9 cellular contexts compared by ENCODE assay signal in the genomic region with DNA sequence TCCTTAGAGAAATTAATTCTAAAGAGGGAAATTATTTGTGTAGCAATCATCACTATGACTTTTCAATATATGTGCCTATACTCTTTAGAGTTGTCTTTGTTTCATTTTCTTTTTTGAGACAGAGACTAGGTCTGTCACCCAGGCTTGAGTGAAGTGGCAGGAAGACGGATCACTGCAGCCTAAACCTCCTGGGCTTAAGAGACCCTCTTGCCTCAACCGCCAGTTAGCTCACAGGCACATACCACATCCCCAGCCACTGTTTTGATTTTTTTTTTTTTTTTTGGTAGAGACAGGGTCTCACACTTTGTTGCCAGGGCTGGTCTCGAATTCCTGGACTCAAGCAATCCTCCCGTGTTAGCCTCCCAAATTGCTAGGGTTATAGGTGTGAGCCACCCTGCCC. TPM values are rescaled to one million over a fixed set of nuclear protein-coding genes. Genes with fewer than 3 reads are reported as not detected.
DNase-seq lines count a peak whose midpoint lies in the region; ATAC-seq and TF ChIP-seq lines count a peak whose summit lies in the region.
"Had no signal": no experiment of that assay in that cellular context is flagged by ENCODE, and none has a peak within 500 bp of the region (broad histone marks: within the 10 kb centered on the region; RNA-seq: fewer than 3 reads in every experiment).

No MANE protein-coding gene starts in this region.

- H3K4me3 Mint-ChIP-seq in activated naive CD4-positive, alpha-beta T cell treated with anti-CD3 and anti-CD28 coated beads, Interleukin-2, amount 10 ng/mL, durations not matched to agents 7 days and 5 days: peak overlapping the region; percentile 35
- peak overlapping the region; percentile 75 to 77 for H3K4me3 Mint-ChIP-seq in stimulated activated naive CD8-positive, alpha-beta T cell treated with anti-CD3 and anti-CD28 coated beads, Interleukin-15, amount 100 ng/mL, for 72 hours
- H3K4me3 Mint-ChIP-seq in endothelial cell (ENCODE audit: unreplicated experiment): no peak overlapping the region

- TF ChIP-seq CTCF in omental fat pad (IDR thresholded peaks at IDR 0.05) (no peak), endothelial cell (IDR thresholded peaks at IDR 0.05; ENCODE audit: unreplicated experiment) (no peak)

- H3K27me3 Mint-ChIP-seq in activated naive CD4-positive, alpha-beta T cell treated with anti-CD3 and anti-CD28 coated beads, Interleukin-2, amount 10 ng/mL, durations not matched to agents 7 days and 5 days: no peaks in the 10 kb centered on the region
- no peaks in the 10 kb centered on the region for H3K27me3 Mint-ChIP-seq in stimulated activated naive CD8-positive, alpha-beta T cell treated with anti-CD3 and anti-CD28 coated beads, Interleukin-15, amount 100 ng/mL, for 72 hours
- H3K27me3 Mint-ChIP-seq in endothelial cell (ENCODE audit: unreplicated experiment): no peaks in the 10 kb centered on the region

- CTCF ChIA-PET in activated naive CD4-positive, alpha-beta T cell treated with anti-CD3 and anti-CD28 coated beads, Interleukin-2, amount 10 ng/mL, durations not matched to agents 7 days and 5 days (lab: Charles Lee): interaction anchor here (0.6 to 3.0 kb wide), 6 partner anchors 10 to 181 kb away, joined by 3 to 10 read pairs (median 4); no protein-coding TSS in a partner anchor

- H3K36me3 Mint-ChIP-seq in activated naive CD4-positive, alpha-beta T cell treated with anti-CD3 and anti-CD28 coated beads, Interleukin-2, amount 10 ng/mL, durations not matched to agents 7 days and 5 days: peaks cover 61% of the 10 kb centered on the region
- H3K36me3 Mint-ChIP-seq in endothelial cell (ENCODE audit: low read depth, unreplicated experiment): peaks cover 4% of the 10 kb centered on the region

- ATAC-seq in HG03159 (IDR thresholded peaks at IDR 0.05; ENCODE audit: unreplicated experiment) (peak; percentile 80), omental fat pad (ENCODE audit: low FRiP score) (no peak)
- ATAC-seq in stimulated activated naive CD8-positive, alpha-beta T cell treated with anti-CD3 and anti-CD28 coated beads, Interleukin-15, amount 100 ng/mL, for 72 hours: peak; percentile 99

- peak; percentile 62 for DNase-seq in activated naive CD4-positive, alpha-beta T cell treated with anti-CD3 and anti-CD28 coated beads, Interleukin-2, amount 10 ng/mL, durations not matched to agents 7 days and 5 days
- no peak for DNase-seq in activated naive CD4-positive, alpha-beta T cell (lab: John Stamatoyannopoulos, UW)
- DNase-seq in central memory CD4-positive, alpha-beta T cell: peak; percentile 40
- peak in 1 of 2 donors; percentile 26 for DNase-seq in stimulated activated naive CD8-positive, alpha-beta T cell treated with anti-CD3 and anti-CD28 coated beads, Interleukin-15, amount 100 ng/mL, for 72 hours
- DNase-seq in NCI-H1694 (lab: John Stamatoyannopoulos, UW) (no peak), omental fat pad (ENCODE audit: low spot score) (no peak), endothelial cell (ENCODE audit: low spot score) (no peak)
- DNase-seq: sigmoid colon had no signal

- peaks cover 78% of the 10 kb centered on the region for H3K4me1 Mint-ChIP-seq in activated naive CD4-positive, alpha-beta T cell treated with anti-CD3 and anti-CD28 coated beads, Interleukin-2, amount 10 ng/mL, durations not matched to agents 7 days and 5 days
- peaks cover 95% of the 10 kb centered on the region for H3K4me1 Mint-ChIP-seq in stimulated activated naive CD8-positive, alpha-beta T cell treated with anti-CD3 and anti-CD28 coated beads, Interleukin-15, amount 100 ng/mL, for 72 hours
- H3K4me1 Mint-ChIP-seq in endothelial cell (ENCODE audit: unreplicated experiment): peaks cover 8% of the 10 kb centered on the region

- peak overlapping the region; percentile 90 for H3K27ac Mint-ChIP-seq in activated naive CD4-positive, alpha-beta T cell treated with anti-CD3 and anti-CD28 coated beads, Interleukin-2, amount 10 ng/mL, durations not matched to agents 7 days and 5 days
- H3K27ac Mint-ChIP-seq in stimulated activated naive CD8-positive, alpha-beta T cell treated with anti-CD3 and anti-CD28 coated beads, Interleukin-15, amount 100 ng/mL, for 72 hours: peak overlapping the region in 1 of 2 donors; percentile 85
- H3K27ac Mint-ChIP-seq in endothelial cell (ENCODE audit: unreplicated experiment): no peak overlapping the region

- no peaks in the 10 kb centered on the region for H3K9me3 Mint-ChIP-seq in activated naive CD4-positive, alpha-beta T cell treated with anti-CD3 and anti-CD28 coated beads, Interleukin-2, amount 10 ng/mL, durations not matched to agents 7 days and 5 days
- H3K9me3 Mint-ChIP-seq in stimulated activated naive CD8-positive, alpha-beta T cell treated with anti-CD3 and anti-CD28 coated beads, Interleukin-15, amount 100 ng/mL, for 72 hours: no peaks in the 10 kb centered on the region
- no peaks in the 10 kb centered on the region for H3K9me3 Mint-ChIP-seq in endothelial cell (ENCODE audit: unreplicated experiment)

RNA-seq across cellular contexts. Expression of a gene that starts 12.4 kb away (rescaled TPM):
- total RNA-seq in omental fat pad (100 to 1,000 TPM; 160 to 222 (median 168) TPM), endothelial cell (ENCODE audit: unreplicated experiment) (268 TPM)

Comparison
In these comparisons a context has a peak if more than half of its experiments do, and no peak if none do; other contexts are left out.
1. DNase-seq: peak in activated naive CD4-positive, alpha-beta T cell treated with anti-CD3 and anti-CD28 coated beads, Interleukin-2, amount 10 ng/mL, durations not matched to agents 7 days and 5 days (single experiment) and central memory CD4-positive, alpha-beta T cell (single experiment); none in activated naive CD4-positive, alpha-beta T cell (0 of 4), NCI-H1694 (single experiment), omental fat pad (single experiment) and endothelial cell (single experiment).